8 cellular contexts compared by ENCODE assay signal in genomic region chr3:112814256-112814655, GRCh38. TPM values are rescaled to one million over a fixed set of nuclear protein-coding genes. Genes with fewer than 3 reads are reported as not detected.
A peak's percentile ranks its signal among the peaks of the same experiment; 100 is the strongest.
DNase-seq lines count a peak whose midpoint lies in the region; ATAC-seq lines count a peak whose summit lies in the region.

No MANE protein-coding gene starts in this region.

- peak; percentile 24 for DNase-seq in COR-L47 (lab: John Stamatoyannopoulos, UW)
- DNase-seq in Kasumi-1 (lab: John Stamatoyannopoulos, UW) = peak; percentile 50 to 60
- peak; percentile 34 to 61 for DNase-seq in T47D (ENCODE audit: low read depth in 1 of 2, low spot score in 1 of 2)
- DNase-seq in mesenchymal stem cell = peak; percentile 82
- DNase-seq in NCI-H510A treated with DMSO at 0.1 percent for 48 hours (lab: John Stamatoyannopoulos, UW) = no peak
- DNase-seq in ureter (ENCODE audit: low spot score) = no peak
- DNase-seq in OCI-M2 (lab: John Stamatoyannopoulos, UW; ENCODE audit: unreplicated experiment) = no peak
- no peak for DNase-seq in activated CD4-positive, alpha-beta T cell treated with anti-CD3 and anti-CD28 coated beads for 36 hours

- H4K8ac ChIP-seq in mesenchymal stem cell (ENCODE audit: low read length) = no peak overlapping the region

- H3K18ac ChIP-seq in mesenchymal stem cell (ENCODE audit: low read depth in 1 of 2, low read length in 2 of 2) = no peak overlapping the region

- H2AFZ ChIP-seq in mesenchymal stem cell (ENCODE audit: low read depth, low read length) = no peak overlapping the region

- H3K9me3 ChIP-seq in mesenchymal stem cell (ENCODE audit: control insufficient read depth, low read length) = no peaks in the 10 kb centered on the region

- no peak overlapping the region for H2BK15ac ChIP-seq in mesenchymal stem cell (ENCODE audit: low read depth, poor library complexity, severe bottlenecking)

- no peak overlapping the region for H2BK5ac ChIP-seq in mesenchymal stem cell (ENCODE audit: low read depth, low read length, poor library complexity, severe bottlenecking)

- no peak for ATAC-seq in activated CD4-positive, alpha-beta T cell treated with anti-CD3 and anti-CD28 coated beads for 36 hours

- H3K14ac ChIP-seq in mesenchymal stem cell (ENCODE audit: low read length in 2 of 2) = no peak overlapping the region

- no peak overlapping the region for H4K91ac ChIP-seq in mesenchymal stem cell (ENCODE audit: low read length)

- CTCF ChIA-PET in activated CD4-positive, alpha-beta T cell treated with anti-CD3 and anti-CD28 coated beads for 36 hours (lab: Charles Lee) = interaction anchor here (0.6 to 1.7 kb wide), 7 partner anchors 8 to 232 kb away, joined by 3 to 10 read pairs (median 3); no protein-coding TSS in a partner anchor

- no peak overlapping the region for H3K4me2 ChIP-seq in mesenchymal stem cell (ENCODE audit: low read length, poor library complexity, severe bottlenecking)

- H3K9me3 Mint-ChIP-seq in activated CD4-positive, alpha-beta T cell treated with anti-CD3 and anti-CD28 coated beads for 36 hours (ENCODE audit: low read depth) = no peaks in the 10 kb centered on the region

- H3K4me3 Mint-ChIP-seq in activated CD4-positive, alpha-beta T cell treated with anti-CD3 and anti-CD28 coated beads for 36 hours = no peak overlapping the region

- no peaks in the 10 kb centered on the region for H3K36me3 ChIP-seq in mesenchymal stem cell (ENCODE audit: control insufficient read depth in 1 of 2, insufficient read depth in 2 of 2, low read depth in 1 of 2, low read length in 2 of 2)

- H3K36me3 Mint-ChIP-seq in activated CD4-positive, alpha-beta T cell treated with anti-CD3 and anti-CD28 coated beads for 36 hours (ENCODE audit: low read depth) = no peaks in the 10 kb centered on the region

- H2BK120ac ChIP-seq in mesenchymal stem cell (ENCODE audit: low read depth, low read length) = no peak overlapping the region

- no peak overlapping the region for H2BK12ac ChIP-seq in mesenchymal stem cell (ENCODE audit: low read length in 2 of 2)

- 52% methylated on average over 2 of the region's 2 CpGs for WGBS in mesenchymal stem cell

- no peaks in the 10 kb centered on the region for H3K27me3 ChIP-seq in mesenchymal stem cell (ENCODE audit: control insufficient read depth in 1 of 2, insufficient read depth in 1 of 2, low read length in 2 of 2)

- POLR2A ChIA-PET in activated CD4-positive, alpha-beta T cell treated with anti-CD3 and anti-CD28 coated beads for 36 hours (lab: Charles Lee) = no interaction called here

- intact Hi-C loops in activated CD4-positive, alpha-beta T cell treated with anti-CD3 and anti-CD28 coated beads for 36 hours (cut with DNase I, micrococcal nuclease) = loop anchor here (1.0 to 5.0 kb wide), 3 partner anchors 79 to 232 kb away; no protein-coding TSS in a partner anchor

- no peaks in the 10 kb centered on the region for H3K79me1 ChIP-seq in mesenchymal stem cell (replicated peaks; ENCODE audit: low read length, poor library complexity, severe bottlenecking)

- H3K27ac ChIP-seq in mesenchymal stem cell (ENCODE audit: low read length, poor library complexity, severe bottlenecking) = no peak overlapping the region

- no peaks in the 10 kb centered on the region for H3K27me3 Mint-ChIP-seq in activated CD4-positive, alpha-beta T cell treated with anti-CD3 and anti-CD28 coated beads for 36 hours

- peaks cover 1% of the 10 kb centered on the region for H3K4me1 ChIP-seq in mesenchymal stem cell (ENCODE audit: control insufficient read depth, insufficient read depth, low read depth, low read length)

- H3K4ac ChIP-seq in mesenchymal stem cell (ENCODE audit: low read depth in 1 of 2, low read length in 2 of 2) = no peak overlapping the region

- H3K4me3 ChIP-seq in mesenchymal stem cell (ENCODE audit: insufficient read depth in 1 of 2, low read depth in 1 of 2, low read length in 2 of 2) = no peak overlapping the region

- in situ Hi-C loops in T47D (cut with HindIII; ENCODE audit: low pct_unique_long_range_greater_than_20kb, low sequenced_read_pairs) = no loop called here

- peak overlapping the region; percentile 82 for H3K9ac ChIP-seq in mesenchymal stem cell (ENCODE audit: low read length)

- H3K23ac ChIP-seq in mesenchymal stem cell (ENCODE audit: low read length in 2 of 2) = no peak overlapping the region

- H3K4me1 Mint-ChIP-seq in activated CD4-positive, alpha-beta T cell treated with anti-CD3 and anti-CD28 coated beads for 36 hours = peaks cover 10% of the 10 kb centered on the region

- no peak overlapping the region for H3K27ac Mint-ChIP-seq in activated CD4-positive, alpha-beta T cell treated with anti-CD3 and anti-CD28 coated beads for 36 hours

- H2AK5ac ChIP-seq in mesenchymal stem cell (ENCODE audit: low read length, severe bottlenecking) = no peak overlapping the region

RNA-seq across cellular contexts. Expression of gene CD200R1L, which starts 32.4 kb away (rescaled TPM):
- not detected for polyA plus RNA-seq in mesenchymal stem cell (2013, experiment 1 of 2)
- polyA plus RNA-seq in mesenchymal stem cell (2013, experiment 2 of 2) = not detected
- total RNA-seq in ureter = not detected
- not detected for total RNA-seq in activated CD4-positive, alpha-beta T cell treated with anti-CD3 and anti-CD28 coated beads for 36 hours

Comparison
In these comparisons a context has a peak if more than half of its experiments do, and no peak if none do; other contexts are left out.
1. DNase-seq: peak in COR-L47 (single experiment), Kasumi-1 (2 of 2), T47D (2 of 2) and mesenchymal stem cell (single experiment); none in NCI-H510A treated with DMSO at 0.1 percent for 48 hours (single experiment), ureter (single experiment), OCI-M2 (single experiment) and activated CD4-positive, alpha-beta T cell treated with anti-CD3 and anti-CD28 coated beads for 36 hours (single experiment).